In genomic region chr1:95232646-95233320, GRCh38 we compare ENCODE assay signal across 8 cellular contexts. TPM values are rescaled to one million over a fixed set of nuclear protein-coding genes. Genes with fewer than 3 reads are reported as not detected.
DNase-seq lines count a peak whose midpoint lies in the region; ATAC-seq, FAIRE-seq and TF ChIP-seq lines count a peak whose summit lies in the region.

No MANE protein-coding gene starts in this region.

- H3K9me3 Mint-ChIP-seq in immature natural killer cell = no peaks in the 10 kb centered on the region

- FAIRE-seq in frontal cortex (lab: Jason Lieb, UNC) = no peak

- H3K4me3 Mint-ChIP-seq in immature natural killer cell = peak overlapping the region; percentile 87 to 93 (median 90)

- H3K27me3 Mint-ChIP-seq in immature natural killer cell (ENCODE audit: low read depth in 3 of 3) = peaks cover 6 to 18% (median 12%) of the 10 kb centered on the region in 3 donors

- peaks cover 0 to 5% (median 0%) of the 10 kb centered on the region in 3 donors for H3K36me3 Mint-ChIP-seq in immature natural killer cell

- H3K4me3 ChIP-seq in HFF-Myc (replicated peaks; ENCODE audit: low read depth, low read length) (peak overlapping the region; percentile 69), astrocyte of the spinal cord (ENCODE audit: low read depth, low read length) (peak overlapping the region; percentile 88), skin epidermis (peak overlapping the region; percentile 50 to 93 (median 76))

- peak overlapping the region in 15 of 21 experiments; percentile 25 to 95 (median 86) for H3K27ac ChIP-seq in skin epidermis

- no peak for ATAC-seq in HG03354 (IDR thresholded peaks at IDR 0.05; ENCODE audit: poor library complexity, severe bottlenecking, unreplicated experiment)

- TF ChIP-seq CTCF in HFF-Myc (IDR thresholded peaks at IDR 0.05; ENCODE audit: low read depth, low read length, missing control alignments) (no peak), astrocyte of the spinal cord (IDR thresholded peaks at IDR 0.05; ENCODE audit: low read depth, low read length) (no peak)

- in situ Hi-C loops in astrocyte of the spinal cord (cut with HindIII; ENCODE audit: low sequenced_read_pairs) = no loop called here

- peaks cover 29 to 39% of the 10 kb centered on the region in 2 donors for H3K4me1 Mint-ChIP-seq in immature natural killer cell

- DNase-seq in HFF-Myc (ENCODE audit: extremely low read depth, low read depth) = no peak
- no peak for DNase-seq in astrocyte of the spinal cord (ENCODE audit: low read depth, low spot score)
- DNase-seq in immature natural killer cell = no peak
- no peak for DNase-seq in frontal cortex (ENCODE audit: low spot score in 2 of 2)
- no peak for DNase-seq in OCI-M1 (lab: John Stamatoyannopoulos, UW)
- DNase-seq in activated effector memory CD4-positive, alpha-beta T cell treated with Interleukin-2 at 50 U/mL for 16 hours = no peak

- peak overlapping the region in 4 of 6 donors; percentile 65 to 86 (median 66) for H3K27ac Mint-ChIP-seq in immature natural killer cell

RNA-seq across cellular contexts. Expression of gene RWDD3, which starts 1.2 kb away (rescaled TPM):
- polyA plus RNA-seq in immature natural killer cell = 10 to 100 TPM; 26.4 to 40.3 (median 31.9) TPM
- 15.9 TPM for total RNA-seq in frontal cortex
